4 cellular contexts compared by ENCODE assay signal in genomic region chr13:20434210-20434609, GRCh38.
DNase-seq lines count a peak whose midpoint lies in the region; ATAC-seq, FAIRE-seq and TF ChIP-seq lines count a peak whose summit lies in the region.
"Not testable (repeated sequence)": the region's sequence is repeated elsewhere in the genome, so short reads cannot be mapped to it uniquely, and the experiment has no call there.

No MANE protein-coding gene starts in this region.

- intact Hi-C loops in endothelial cell of umbilical vein (cut with micrococcal nuclease): not testable (repeated sequence)

- not testable (repeated sequence) for H3K4me2 ChIP-seq in endothelial cell of umbilical vein (ENCODE audit: insufficient read depth, low read length)

- H3K9me1 ChIP-seq in endothelial cell of umbilical vein (replicated peaks; ENCODE audit: control insufficient read depth, extremely low read depth, insufficient read depth, low read length): not testable (repeated sequence)

- dilution Hi-C loops in endothelial cell of umbilical vein (cut with MboI; ENCODE audit: extremely low pct_ligation_motif_present, low sequenced_read_pairs): not testable (repeated sequence)

- H3K9me3 ChIP-seq in CD4-positive, CD25-positive, alpha-beta regulatory T cell (ENCODE audit: control insufficient read depth in 2 of 2, low read length in 2 of 2); T-helper 17 cell (ENCODE audit: control insufficient read depth, low read length, poor library complexity, severe bottlenecking); endothelial cell of umbilical vein (replicated peaks; ENCODE audit: control insufficient read depth, insufficient read depth, low read length): not testable (repeated sequence)

- H3K27ac Mint-ChIP-seq in CD4-positive, CD25-positive, alpha-beta regulatory T cell: peak overlapping the region in 2 of 3 donors; percentile 75 to 81
- peak overlapping the region; percentile 66 for H3K27ac Mint-ChIP-seq in T-helper 17 cell
- H3K27ac Mint-ChIP-seq in stimulated activated effector memory CD8-positive, alpha-beta T cell treated with anti-CD3 and anti-CD28 coated beads, Interleukin-12 subunit alpha, Interleukin-12 subunit beta, amount 100 ng/mL, for 72 hours: peak overlapping the region; percentile 86

- not testable (repeated sequence) for TF ChIP-seq CTCF in endothelial cell of umbilical vein (IDR thresholded peaks at IDR 0.05; ENCODE audit: extremely low read depth in 1 of 2, insufficient read depth in 1 of 2, low read depth in 1 of 2, low read length in 2 of 2)

- not testable (repeated sequence) for H3K9me3 Mint-ChIP-seq in CD4-positive, CD25-positive, alpha-beta regulatory T cell; stimulated activated effector memory CD8-positive, alpha-beta T cell treated with anti-CD3 and anti-CD28 coated beads, Interleukin-12 subunit alpha, Interleukin-12 subunit beta, amount 100 ng/mL, for 72 hours

- H3K27me3 ChIP-seq in CD4-positive, CD25-positive, alpha-beta regulatory T cell (ENCODE audit: control insufficient read depth, insufficient read depth, low read length); endothelial cell of umbilical vein (ENCODE audit: control insufficient read depth in 2 of 2, insufficient read depth in 2 of 2, low read length in 2 of 2): not testable (repeated sequence)

- not testable (repeated sequence) for ATAC-seq in CD4-positive, CD25-positive, alpha-beta regulatory T cell (ENCODE audit: low read depth in 2 of 2); T-helper 17 cell; stimulated activated effector memory CD8-positive, alpha-beta T cell treated with anti-CD3 and anti-CD28 coated beads, Interleukin-12 subunit alpha, Interleukin-12 subunit beta, amount 100 ng/mL, for 72 hours

- H3K4me3 ChIP-seq in CD4-positive, CD25-positive, alpha-beta regulatory T cell (ENCODE audit: low read depth, low read length); endothelial cell of umbilical vein (replicated peaks in 1 of 3; ENCODE audit: insufficient read depth in 1 of 3, low read depth in 1 of 3, low read length in 3 of 3): not testable (repeated sequence)

- H2AFZ ChIP-seq in endothelial cell of umbilical vein (ENCODE audit: low read depth, low read length): not testable (repeated sequence)

- not testable (repeated sequence) for H3K9ac ChIP-seq in endothelial cell of umbilical vein (replicated peaks; ENCODE audit: extremely low read depth, insufficient read depth, low read length)

- H3K4me3 Mint-ChIP-seq in CD4-positive, CD25-positive, alpha-beta regulatory T cell; T-helper 17 cell; stimulated activated effector memory CD8-positive, alpha-beta T cell treated with anti-CD3 and anti-CD28 coated beads, Interleukin-12 subunit alpha, Interleukin-12 subunit beta, amount 100 ng/mL, for 72 hours: not testable (repeated sequence)

- DNase-seq in CD4-positive, CD25-positive, alpha-beta regulatory T cell; T-helper 17 cell; endothelial cell of umbilical vein (ENCODE audit: low read depth, low spot score); stimulated activated effector memory CD8-positive, alpha-beta T cell treated with anti-CD3 and anti-CD28 coated beads, Interleukin-12 subunit alpha, Interleukin-12 subunit beta, amount 100 ng/mL, for 72 hours (ENCODE audit: low spot score in 2 of 2): not testable (repeated sequence)

- not testable (repeated sequence) for BruUV-seq in endothelial cell of umbilical vein (replicated peaks; lab: Mats Ljungman, UMichigan)

- CTCF ChIA-PET in endothelial cell of umbilical vein (lab: Charles Lee): not testable (repeated sequence)

- H4K20me1 ChIP-seq in endothelial cell of umbilical vein (replicated peaks; ENCODE audit: control insufficient read depth, extremely low read depth, insufficient read depth, low read length): not testable (repeated sequence)

- H3K79me2 ChIP-seq in endothelial cell of umbilical vein (ENCODE audit: control insufficient read depth, insufficient read depth, low read length): not testable (repeated sequence)

- POLR2A ChIA-PET in endothelial cell of umbilical vein (lab: Charles Lee): not testable (repeated sequence)

- not testable (repeated sequence) for H3K27ac ChIP-seq in CD4-positive, CD25-positive, alpha-beta regulatory T cell (ENCODE audit: insufficient read depth, low read length, poor library complexity, severe bottlenecking); endothelial cell of umbilical vein (ENCODE audit: insufficient read depth, low read depth, low read length)

- peaks cover 49% of the 10 kb centered on the region for H3K36me3 Mint-ChIP-seq in CD4-positive, CD25-positive, alpha-beta regulatory T cell
- H3K36me3 Mint-ChIP-seq in T-helper 17 cell (ENCODE audit: low read depth): peaks cover 16% of the 10 kb centered on the region
- H3K36me3 Mint-ChIP-seq in stimulated activated effector memory CD8-positive, alpha-beta T cell treated with anti-CD3 and anti-CD28 coated beads, Interleukin-12 subunit alpha, Interleukin-12 subunit beta, amount 100 ng/mL, for 72 hours: not testable (repeated sequence)

- H3K27me3 Mint-ChIP-seq in CD4-positive, CD25-positive, alpha-beta regulatory T cell; T-helper 17 cell: not testable (repeated sequence)

- H3K4me1 ChIP-seq in CD4-positive, CD25-positive, alpha-beta regulatory T cell (ENCODE audit: control insufficient read depth, insufficient read depth, low read length, poor library complexity, severe bottlenecking); endothelial cell of umbilical vein (ENCODE audit: control insufficient read depth, extremely low read depth, insufficient read depth, low read length): not testable (repeated sequence)

- H3K36me3 ChIP-seq in CD4-positive, CD25-positive, alpha-beta regulatory T cell (ENCODE audit: control insufficient read depth, insufficient read depth, low read length); endothelial cell of umbilical vein (ENCODE audit: control insufficient read depth in 2 of 2, extremely low read depth in 1 of 2, insufficient read depth in 2 of 2, low read length in 2 of 2): not testable (repeated sequence)

- FAIRE-seq in endothelial cell of umbilical vein (lab: Jason Lieb, UNC): peak; percentile 33

- not testable (repeated sequence) for TF ChIP-seq POLR2A in endothelial cell of umbilical vein (IDR thresholded peaks at IDR 0.05; ENCODE audit: low read depth, low read length)

- not testable (repeated sequence) for H3K4me1 Mint-ChIP-seq in CD4-positive, CD25-positive, alpha-beta regulatory T cell; stimulated activated effector memory CD8-positive, alpha-beta T cell treated with anti-CD3 and anti-CD28 coated beads, Interleukin-12 subunit alpha, Interleukin-12 subunit beta, amount 100 ng/mL, for 72 hours
- peaks cover 13% of the 10 kb centered on the region for H3K4me1 Mint-ChIP-seq in T-helper 17 cell
